Comparison of ENCODE assay signal across 8 cellular contexts in the genomic region with DNA sequence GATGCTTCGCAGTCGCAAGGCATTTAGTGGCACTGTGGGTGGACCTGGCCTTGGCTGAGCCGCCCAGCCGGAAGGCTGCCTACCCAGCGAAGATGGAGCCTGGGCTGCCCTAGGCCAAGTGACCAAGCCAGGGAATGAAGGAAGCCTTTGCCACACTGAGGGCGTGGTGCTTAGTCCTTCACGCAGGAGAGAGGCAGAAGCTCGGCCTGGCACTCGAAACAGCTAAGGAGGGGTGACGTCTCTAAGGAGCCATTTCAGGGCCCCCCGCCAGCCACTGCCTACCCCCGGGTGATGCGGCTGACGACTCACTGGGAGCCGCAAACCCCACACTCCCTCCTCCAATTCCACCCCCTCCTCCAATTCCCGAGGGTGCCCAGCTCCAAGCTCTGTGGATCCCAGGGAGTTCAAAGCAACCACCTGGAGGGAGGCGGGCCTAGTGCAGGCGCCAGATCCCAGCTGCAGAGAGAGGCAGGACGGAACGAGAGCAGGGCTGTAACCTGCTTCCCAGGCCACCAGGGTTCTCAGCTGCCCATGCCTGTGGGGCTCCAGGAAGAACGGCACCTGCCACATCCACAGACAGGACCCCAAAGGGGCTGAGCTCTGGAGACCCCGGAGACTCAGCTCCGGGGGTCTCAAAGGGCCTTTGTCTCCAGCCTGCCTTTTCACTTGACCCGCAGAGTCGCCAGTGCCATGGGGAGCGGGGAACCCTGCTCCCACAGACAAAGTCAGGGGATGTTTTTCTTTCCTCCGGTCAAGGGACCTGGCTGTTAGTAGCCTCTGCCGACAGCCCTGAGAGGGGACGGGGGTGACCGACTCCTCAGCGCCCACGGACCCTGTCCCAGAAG.
A peak's percentile ranks its signal among the peaks of the same experiment; 100 is the strongest.
DNase-seq lines count a peak whose midpoint lies in the region; ATAC-seq and TF ChIP-seq lines count a peak whose summit lies in the region.

No MANE protein-coding gene starts in this region.

- no CpG with 5 or more reads among the region's 32 CpGs for WGBS in iPS DF 6.9 (ENCODE audit: insufficient coverage, insufficient read length)
- 48% methylated on average over 28 of the region's 32 CpGs for WGBS in smooth muscle cell (ENCODE audit: low lambda C conversion rate)

- POLR2A ChIA-PET in A673 (lab: Charles Lee; ENCODE audit: low non-redundant PET): no interaction called here

- peaks cover 7% of the 10 kb centered on the region for H3K4me1 ChIP-seq in A673 (ENCODE audit: insufficient read depth, low read length, poor library complexity, severe bottlenecking)
- H3K4me1 ChIP-seq in iPS DF 6.9 (ENCODE audit: control insufficient read depth, insufficient read depth, low read length): peaks cover 7% of the 10 kb centered on the region; the same call in 1 of the 2 replicates
- peaks cover 8% of the 10 kb centered on the region for H3K4me1 ChIP-seq in smooth muscle cell (ENCODE audit: low read depth)

- no peak for ATAC-seq in GM19351 (IDR thresholded peaks at IDR 0.05; ENCODE audit: unreplicated experiment)

- H3K79me2 ChIP-seq in smooth muscle cell (ENCODE audit: low read depth): no peaks in the 10 kb centered on the region

- no peaks in the 10 kb centered on the region for H4K20me1 ChIP-seq in smooth muscle cell (ENCODE audit: low read depth)

- intact Hi-C loops in A673 (cut with micrococcal nuclease; ENCODE audit: unreplicated experiment): no loop called here

- CTCF ChIA-PET in A673 (lab: Charles Lee): interaction anchor here (0.6 kb wide), 1 partner anchor 91 kb away, joined by 3 read pairs; no protein-coding TSS in a partner anchor

- H3K4me3 ChIP-seq in A673 (ENCODE audit: low read depth, low read length, poor library complexity, severe bottlenecking) (peak overlapping the region; percentile 52), H7 (ENCODE audit: insufficient read depth, low read depth, low read length) (peak overlapping the region; percentile 55), iPS DF 6.9 (ENCODE audit: low read length) (peak overlapping the region; percentile 41; the same call in 1 of the 2 replicates), smooth muscle cell (peak overlapping the region; percentile 83)

- no peaks in the 10 kb centered on the region for H3K9me3 ChIP-seq in A673 (ENCODE audit: low read depth, low read length, poor library complexity, severe bottlenecking)
- no peaks in the 10 kb centered on the region for H3K9me3 ChIP-seq in iPS DF 6.9 (ENCODE audit: control insufficient read depth, insufficient read depth, low read length)
- no peaks in the 10 kb centered on the region for H3K9me3 ChIP-seq in smooth muscle cell (replicated peaks; ENCODE audit: low read depth)

- H3K27ac ChIP-seq in A673 (ENCODE audit: low read depth, low read length, poor library complexity, severe bottlenecking) (no peak overlapping the region), iPS DF 6.9 (ENCODE audit: low read length) (no peak overlapping the region), smooth muscle cell (ENCODE audit: low read depth) (no peak overlapping the region)

- TF ChIP-seq CTCF in A673 (conservative IDR thresholded peaks at IDR 0.05; ENCODE audit: low read depth, low read length) (no peak), smooth muscle cell (IDR thresholded peaks at IDR 0.05; ENCODE audit: borderline replicate concordance, insufficient read depth, poor library complexity, severe bottlenecking) (no peak)

- peak; percentile 9 for DNase-seq in A673 (ENCODE audit: low spot score)
- DNase-seq in H7: peak; percentile 73
- DNase-seq in activated CD4-positive, alpha-beta T cell treated with anti-CD3 and anti-CD28 coated beads, Interleukin-2, amount 50 U/mL, for 1 hour: peak; percentile 10
- no peak for DNase-seq in iPS DF 6.9 (ENCODE audit: low read depth, low spot score)
- DNase-seq in smooth muscle cell (lab: John Stamatoyannopoulos, UW; ENCODE audit: unreplicated experiment): no peak
- no peak for DNase-seq in GM19238 (ENCODE audit: insufficient read length, low spot score)
- DNase-seq in NCI-H1048 (lab: John Stamatoyannopoulos, UW): no peak

- no peak overlapping the region for H3K9ac ChIP-seq in smooth muscle cell (ENCODE audit: low read depth)

- BruUV-seq in A673 (replicated peaks; lab: Mats Ljungman, UMichigan): no TSS peak

- H3K27me3 ChIP-seq in A673 (replicated peaks; ENCODE audit: insufficient read depth, low read depth, low read length, poor library complexity) (no peaks in the 10 kb centered on the region), H7 (ENCODE audit: control insufficient read depth, insufficient read depth, low read length) (peaks cover 3% of the 10 kb centered on the region), iPS DF 6.9 (ENCODE audit: control insufficient read depth, insufficient read depth, low read length) (peaks cover 6% of the 10 kb centered on the region), smooth muscle cell (ENCODE audit: low read depth) (no peaks in the 10 kb centered on the region)

- H2AFZ ChIP-seq in smooth muscle cell (ENCODE audit: low read depth): peak overlapping the region; percentile 55

- H3K4me2 ChIP-seq in smooth muscle cell: peak overlapping the region; percentile 99

- no peaks in the 10 kb centered on the region for H3F3A ChIP-seq in smooth muscle cell (ENCODE audit: low read depth)

- no peaks in the 10 kb centered on the region for H3K36me3 ChIP-seq in A673 (ENCODE audit: insufficient read depth, low read length, poor library complexity, severe bottlenecking)
- no peaks in the 10 kb centered on the region for H3K36me3 ChIP-seq in H7 (replicated peaks; ENCODE audit: control insufficient read depth, insufficient read depth, low read length)
- no peaks in the 10 kb centered on the region for H3K36me3 ChIP-seq in iPS DF 6.9 (ENCODE audit: control insufficient read depth, insufficient read depth, low read length)
- no peaks in the 10 kb centered on the region for H3K36me3 ChIP-seq in smooth muscle cell (ENCODE audit: low read depth)

Comparison
In these comparisons a context has a peak if more than half of its experiments do, and no peak if none do; other contexts are left out.
1. DNase-seq: peak in A673 (single experiment), H7 (single experiment) and activated CD4-positive, alpha-beta T cell treated with anti-CD3 and anti-CD28 coated beads, Interleukin-2, amount 50 U/mL, for 1 hour (single experiment); none in iPS DF 6.9 (single experiment), smooth muscle cell (single experiment), GM19238 (single experiment) and NCI-H1048 (single experiment).
2. Peak in every context shown above with its lines, with median percentiles within 50 percentile points of each other: H3K4me3 ChIP-seq.